In genomic region chr17:3738562-3739295, GRCh38 we compare ENCODE assay signal across 9 cellular contexts. TPM values are rescaled to one million over a fixed set of nuclear protein-coding genes. Genes with fewer than 3 reads are reported as not detected.
DNase-seq lines count a peak whose midpoint lies in the region; ATAC-seq and TF ChIP-seq lines count a peak whose summit lies in the region.
"Had no signal": no experiment of that assay in that cellular context is flagged by ENCODE, and none has a peak within 500 bp of the region (broad histone marks: within the 10 kb centered on the region; RNA-seq: fewer than 3 reads in every experiment).

No MANE protein-coding gene starts in this region.

- no peak overlapping the region for H3K23ac ChIP-seq in trophoblast cell (ENCODE audit: low read length)

- no peak overlapping the region for H3K9ac ChIP-seq in trophoblast cell (ENCODE audit: low read length)

- H2BK5ac ChIP-seq in trophoblast cell (ENCODE audit: low read depth, low read length, poor library complexity), result no peak overlapping the region

- H3K9me3 ChIP-seq in trophoblast cell (ENCODE audit: insufficient read depth, low read depth, low read length) (no peaks in the 10 kb centered on the region), upper lobe of right lung (no peaks in the 10 kb centered on the region)

- no peak overlapping the region for H3K4ac ChIP-seq in trophoblast cell (ENCODE audit: low read depth, low read length)

- H4K12ac ChIP-seq in trophoblast cell (ENCODE audit: low read depth, low read length), result no peak overlapping the region

- H2BK12ac ChIP-seq in trophoblast cell (ENCODE audit: low read length), result no peak overlapping the region

- no peak overlapping the region for H3K4me2 ChIP-seq in trophoblast cell (ENCODE audit: low read length)

- no peak overlapping the region for H4K91ac ChIP-seq in trophoblast cell (ENCODE audit: low read depth, low read length)

- no peak overlapping the region for H3K14ac ChIP-seq in trophoblast cell (ENCODE audit: low read length)

- no peak overlapping the region for H3K18ac ChIP-seq in trophoblast cell (ENCODE audit: low read length)

- H4K8ac ChIP-seq in trophoblast cell (ENCODE audit: low read depth, low read length), result no peak overlapping the region

- no peak overlapping the region for H2AK5ac ChIP-seq in trophoblast cell (ENCODE audit: low read length)

- no peak overlapping the region for H2BK120ac ChIP-seq in trophoblast cell (ENCODE audit: insufficient read depth, low read length, poor library complexity)

- WGBS in trophoblast cell (ENCODE audit: extremely low coverage, insufficient coverage, insufficient read length), result no CpG with 5 or more reads among the region's 16 CpGs

- H3K27ac ChIP-seq in trophoblast cell (ENCODE audit: low read depth, low read length) (no peak overlapping the region), upper lobe of right lung (peak overlapping the region; percentile 12)

- peak; percentile 80 for ATAC-seq in upper lobe of right lung

- no peaks in the 10 kb centered on the region for H3K27me3 ChIP-seq in trophoblast cell (ENCODE audit: insufficient read depth, low read length)
- H3K27me3 ChIP-seq in upper lobe of right lung, result no peaks in the 10 kb centered on the region

- H3K36me3 ChIP-seq in trophoblast cell (ENCODE audit: control insufficient read depth in 1 of 2, insufficient read depth in 2 of 2, low read length in 2 of 2) (no peaks in the 10 kb centered on the region), upper lobe of right lung (no peaks in the 10 kb centered on the region)

- DNase-seq in NCI-H2107 treated with DMSO at 0.1 percent for 48 hours (lab: John Stamatoyannopoulos, UW; ENCODE audit: unreplicated experiment), result peak; percentile 27
- DNase-seq in activated CD8-positive, alpha-beta memory T cell treated with anti-CD3 and anti-CD28 coated beads, Interleukin-2, amount 50 U/mL, for 1 hour (ENCODE audit: extremely low read depth), result peak; percentile 58
- DNase-seq in epithelial cell of esophagus (ENCODE audit: low read depth), result peak; percentile 91
- peak; percentile 73 to 78 for DNase-seq in trophoblast cell
- DNase-seq in upper lobe of right lung, result peak; percentile 78
- DNase-seq in ecto neural progenitor cell (ENCODE audit: low spot score), result no peak
- DNase-seq in GDM1 (lab: John Stamatoyannopoulos, UW), result no peak
- DNase-seq in HuH-7.5 (ENCODE audit: low spot score), result no peak
- DNase-seq: naive B cell had no signal

- no peaks in the 10 kb centered on the region for H3K4me1 ChIP-seq in trophoblast cell (ENCODE audit: control insufficient read depth in 1 of 2, insufficient read depth in 2 of 2, low read length in 2 of 2)
- H3K4me1 ChIP-seq in upper lobe of right lung, result peaks cover 11% of the 10 kb centered on the region

- no peaks in the 10 kb centered on the region for H3K79me1 ChIP-seq in trophoblast cell (ENCODE audit: low read length)

- intact Hi-C loops in upper lobe of right lung (cut with DNase I), result no loop called here

- H3K79me2 ChIP-seq in trophoblast cell (ENCODE audit: control insufficient read depth, insufficient read depth, low read length, poor library complexity), result no peaks in the 10 kb centered on the region

- H3K4me3 ChIP-seq in epithelial cell of esophagus (ENCODE audit: low read length) (peak overlapping the region; percentile 20), trophoblast cell (ENCODE audit: low read depth, low read length) (no peak overlapping the region), upper lobe of right lung (peak overlapping the region; percentile 27)

- TF ChIP-seq CTCF in epithelial cell of esophagus (IDR thresholded peaks at IDR 0.05; ENCODE audit: insufficient read depth, low read depth, low read length, missing control alignments), result no peak
- no peak for TF ChIP-seq CTCF in upper lobe of right lung (IDR thresholded peaks at IDR 0.05)

- no peak overlapping the region for H2AFZ ChIP-seq in trophoblast cell (ENCODE audit: insufficient read depth, low read length, poor library complexity)

RNA-seq across cellular contexts. Expression of gene HASPIN, which starts 15.0 kb away (rescaled TPM):
- 10.1 and 10.2 TPM in 2 replicates for polyA plus RNA-seq in trophoblast cell (2013)
- total RNA-seq in upper lobe of right lung, result 0.41 TPM

RNA-seq across cellular contexts. Expression of gene P2RX5, which starts 42.8 kb away (rescaled TPM):
- 0.18 and 0.27 TPM in 2 replicates for polyA plus RNA-seq in trophoblast cell (2013)
- 1.6 TPM for total RNA-seq in upper lobe of right lung

Comparison
In these comparisons a context has a peak if more than half of its experiments do, and no peak if none do; other contexts are left out.
1. DNase-seq: peak in NCI-H2107 treated with DMSO at 0.1 percent for 48 hours (single experiment), activated CD8-positive, alpha-beta memory T cell treated with anti-CD3 and anti-CD28 coated beads, Interleukin-2, amount 50 U/mL, for 1 hour (single experiment), epithelial cell of esophagus (single experiment), trophoblast cell (2 of 2) and upper lobe of right lung (single experiment); none in ecto neural progenitor cell (single experiment), GDM1 (single experiment) and HuH-7.5 (single experiment).